ENCODE assay signal across 1 cellular context in the genomic region with DNA sequence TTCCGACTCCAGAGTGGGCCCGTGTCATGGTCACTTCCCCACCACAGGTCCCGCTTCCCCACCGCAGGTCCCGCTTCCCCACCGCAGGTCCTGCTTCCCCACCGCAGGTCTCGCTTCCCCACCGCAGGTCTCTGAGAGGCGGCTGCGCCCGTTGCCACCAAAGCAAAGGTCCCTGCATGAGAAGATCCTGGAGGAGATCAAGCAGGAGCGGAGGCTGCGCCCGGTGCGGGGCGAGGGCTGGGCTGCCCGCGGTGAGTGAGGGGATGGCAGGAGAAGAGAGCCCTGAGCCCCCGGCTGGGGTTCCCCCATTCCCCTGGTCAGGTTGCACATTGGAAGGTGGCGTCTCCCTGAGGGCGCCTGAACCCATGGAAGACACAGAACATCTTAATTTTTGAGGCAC.
TF ChIP-seq lines count a peak whose summit lies in the region.

No MANE protein-coding gene starts in this region.

TF ChIP-seq in HepG2, 621 proteins besides CTCF, POLR2A, EP300 and RAD21:
- TF ChIP-seq RBFOX2 (IDR thresholded peaks at IDR 0.05; ENCODE audit: low read depth, low read length): 0 out of 2 replicates have a peak, but pooled peaks have one; percentile 16
- TF ChIP-seq, protein P1, sequence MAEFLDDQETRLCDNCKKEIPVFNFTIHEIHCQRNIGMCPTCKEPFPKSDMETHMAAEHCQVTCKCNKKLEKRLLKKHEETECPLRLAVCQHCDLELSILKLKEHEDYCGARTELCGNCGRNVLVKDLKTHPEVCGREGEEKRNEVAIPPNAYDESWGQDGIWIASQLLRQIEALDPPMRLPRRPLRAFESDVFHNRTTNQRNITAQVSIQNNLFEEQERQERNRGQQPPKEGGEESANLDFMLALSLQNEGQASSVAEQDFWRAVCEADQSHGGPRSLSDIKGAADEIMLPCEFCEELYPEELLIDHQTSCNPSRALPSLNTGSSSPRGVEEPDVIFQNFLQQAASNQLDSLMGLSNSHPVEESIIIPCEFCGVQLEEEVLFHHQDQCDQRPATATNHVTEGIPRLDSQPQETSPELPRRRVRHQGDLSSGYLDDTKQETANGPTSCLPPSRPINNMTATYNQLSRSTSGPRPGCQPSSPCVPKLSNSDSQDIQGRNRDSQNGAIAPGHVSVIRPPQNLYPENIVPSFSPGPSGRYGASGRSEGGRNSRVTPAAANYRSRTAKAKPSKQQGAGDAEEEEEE (CRISPR knock-in tag; IDR thresholded peaks at IDR 0.05; ENCODE audit: borderline replicate concordance): no peak
- peak; percentile 36 for TF ChIP-seq AGO2 (optimal IDR thresholded peaks at IDR 0.05; ENCODE audit: low read depth, low read length)
